In genomic region chr15:82679626-82680199, GRCh38 we compare ENCODE assay signal across 10 cellular contexts. TPM values are rescaled to one million over a fixed set of nuclear protein-coding genes. Genes with fewer than 3 reads are reported as not detected.
DNase-seq lines count a peak whose midpoint lies in the region; ATAC-seq, FAIRE-seq and TF ChIP-seq lines count a peak whose summit lies in the region.
"Had no signal": no experiment of that assay in that cellular context is flagged by ENCODE, and none has a peak within 500 bp of the region (broad histone marks: within the 10 kb centered on the region; RNA-seq: fewer than 3 reads in every experiment).

No MANE protein-coding gene starts in this region.

- no peak for ATAC-seq in activated T-cell treated with anti-CD3 and anti-CD28 coated beads, Interleukin-2, amount 50 U/mL, for 4 hours
- ATAC-seq in GM12878 (no peak), HG03565 (IDR thresholded peaks at IDR 0.05; ENCODE audit: unreplicated experiment) (no peak), GM18505 (IDR thresholded peaks at IDR 0.05; ENCODE audit: unreplicated experiment) (no peak)

- no peak for TF ChIP-seq RAD21 in GM12878 (IDR thresholded peaks at IDR 0.05; ENCODE audit: insufficient read depth, low read depth, low read length)

- no peak overlapping the region for H3K18ac ChIP-seq in mesendoderm (ENCODE audit: low read length)

- peaks cover 14% of the 10 kb centered on the region for H3K4me1 Mint-ChIP-seq in activated T-cell treated with anti-CD3 and anti-CD28 coated beads, Interleukin-2, amount 50 U/mL, for 4 hours (ENCODE audit: low read depth)

- H3K36me3 ChIP-seq in GM12878 (ENCODE audit: control insufficient read depth in 2 of 2, insufficient read depth in 2 of 2, low read length in 1 of 2) (no peaks in the 10 kb centered on the region), mesendoderm (ENCODE audit: control insufficient read depth, insufficient read depth, low read length) (no peaks in the 10 kb centered on the region), transverse colon (no peaks in the 10 kb centered on the region)

- intact Hi-C loops in GM12878 (cut with micrococcal nuclease; ENCODE audit: unreplicated experiment) (no loop called here), transverse colon (cut with DNase I; ENCODE audit: low total_unique reads) (no loop called here)

- H2BK15ac ChIP-seq in mesendoderm (replicated peaks; ENCODE audit: low read depth): no peak overlapping the region

- in situ Hi-C loops in GM12878 (cut with MboI) (no loop called here), transverse colon (cut with MboI; ENCODE audit: low pct_ligation_motif_present in 1 of 4, low pct_unique_long_range_greater_than_20kb in 1 of 4, low sequenced_read_pairs in 3 of 4) (no loop called here)

- 65% methylated on average over 19 of the region's 19 CpGs for WGBS in GM12878 (ENCODE audit: insufficient coverage, insufficient replicate concordance, low lambda C conversion rate, missing lambda C conversion rate)
- no CpG with 5 or more reads among the region's 19 CpGs for WGBS in mesendoderm (ENCODE audit: extremely low coverage, insufficient coverage, low lambda C conversion rate)
- 34% methylated on average over 18 of the region's 19 CpGs; no CpG with 5 or more reads in 1 of the 2 donors for WGBS in transverse colon (ENCODE audit: low coverage in 1 of 2), 2 donors

- TF ChIP-seq CTCF in GM12878 (IDR thresholded peaks at IDR 0.05 in 2 of 3, conservative IDR thresholded peaks at IDR 0.05 in 1 of 3; ENCODE audit: control insufficient read depth in 2 of 3, extremely low read depth in 1 of 3, insufficient read depth in 1 of 3, low read depth in 3 of 3, low read length in 3 of 3): no peak
- TF ChIP-seq CTCF in transverse colon (IDR thresholded peaks at IDR 0.05): no peak

- no peak overlapping the region for H2AK5ac ChIP-seq in mesendoderm (ENCODE audit: low read length)

- no peaks in the 10 kb centered on the region; a peak in 1 of 4 replicates for H3K27me3 ChIP-seq in GM12878 (replicated peaks in 1 of 2; ENCODE audit: control insufficient read depth in 2 of 2, insufficient read depth in 2 of 2, low read length in 1 of 2)
- H3K27me3 ChIP-seq in mesendoderm (ENCODE audit: insufficient read depth, low read length, poor library complexity): no peaks in the 10 kb centered on the region
- peaks cover 29% of the 10 kb centered on the region for H3K27me3 ChIP-seq in transverse colon

- H3K4me3 ChIP-seq in GM12878 (0 out of 2 replicates have a peak overlapping the region, but pooled peaks have one; percentile 11), mesendoderm (ENCODE audit: low read length) (peak overlapping the region; percentile 56), transverse colon (peak overlapping the region in 3 of 4 donors; percentile 33 to 57 (median 42))

- H3K9ac ChIP-seq in GM12878 (ENCODE audit: control insufficient read depth, insufficient read depth, low read length): no peak overlapping the region
- peak overlapping the region; percentile 81 for H3K9ac ChIP-seq in mesendoderm (ENCODE audit: low read length)

- BruUV-seq in GM12878 (replicated peaks; lab: Mats Ljungman, UMichigan): no TSS peak

- TF ChIP-seq EP300 in GM12878 (IDR thresholded peaks at IDR 0.05; ENCODE audit: borderline replicate concordance in 1 of 2, control insufficient read depth in 1 of 2, low read depth in 2 of 2, low read length in 2 of 2): no peak
- no peak for TF ChIP-seq EP300 in transverse colon (IDR thresholded peaks at IDR 0.05; ENCODE audit: low read depth)

- SMC1A ChIA-PET in GM12878 (lab: Charles Lee; ENCODE audit: uncharacterized antibody, unreplicated experiment): interaction anchor here (1.1 kb wide), 1 partner anchor 54 kb away, joined by 3 read pairs; no protein-coding TSS in a partner anchor

- RAD21 ChIA-PET in GM12878 (lab: Charles Lee; ENCODE audit: unreplicated experiment): no interaction called here

- no peaks in the 10 kb centered on the region for H4K20me1 ChIP-seq in GM12878 (ENCODE audit: control insufficient read depth, insufficient read depth)

- H3K9me3 Mint-ChIP-seq in activated T-cell treated with anti-CD3 and anti-CD28 coated beads, Interleukin-2, amount 50 U/mL, for 4 hours: no peaks in the 10 kb centered on the region

- H3K4me2 ChIP-seq in GM12878 (ENCODE audit: control insufficient read depth, insufficient read depth) (peak overlapping the region; percentile 44; the same call in 1 of the 2 replicates), mesendoderm (ENCODE audit: low read length) (peak overlapping the region; percentile 95)

- TF ChIP-seq POLR2A in GM12878 (IDR thresholded peaks at IDR 0.05; ENCODE audit: low read depth, low read length) (no peak), transverse colon (IDR thresholded peaks at IDR 0.05) (no peak), GM18505 (IDR thresholded peaks at IDR 0.05; ENCODE audit: borderline replicate concordance, extremely low read depth, insufficient read depth, insufficient read length) (no peak)

- H3K4ac ChIP-seq in mesendoderm (ENCODE audit: low read depth, low read length): no peak overlapping the region

- H3K23ac ChIP-seq in mesendoderm (ENCODE audit: low read length): peak overlapping the region; percentile 97

- H3K9me3 ChIP-seq in GM12878 (replicated peaks; ENCODE audit: control insufficient read depth, insufficient read depth, low read length) (no peaks in the 10 kb centered on the region; the same call in 2 of the 3 replicates), transverse colon (no peaks in the 10 kb centered on the region)

- no peak overlapping the region for H4K5ac ChIP-seq in mesendoderm (ENCODE audit: low read length)

- H3K27ac ChIP-seq in GM12878 (ENCODE audit: control insufficient read depth, insufficient read depth) (no peak overlapping the region), mesendoderm (ENCODE audit: low read depth, low read length) (no peak overlapping the region), transverse colon (no peak overlapping the region)
- H3K27ac ChIP-seq: HL-60 had no signal

- H2BK5ac ChIP-seq in mesendoderm (ENCODE audit: low read length): no peak overlapping the region

- CTCF ChIA-PET in GM12878 (lab: Yijun Ruan, JAX): no interaction called here

- no peak overlapping the region for H2BK120ac ChIP-seq in mesendoderm (ENCODE audit: low read depth, low read length)

- H3K79me2 ChIP-seq in GM12878 (ENCODE audit: control insufficient read depth, insufficient read depth, low read length): no peaks in the 10 kb centered on the region
- no peaks in the 10 kb centered on the region for H3K79me2 ChIP-seq in mesendoderm (ENCODE audit: control insufficient read depth, insufficient read depth, low read length)

- no peak overlapping the region for H4K8ac ChIP-seq in mesendoderm (ENCODE audit: low read depth, low read length)

- H3K79me1 ChIP-seq in mesendoderm (ENCODE audit: low read length): no peaks in the 10 kb centered on the region

- no peak for FAIRE-seq in GM12878 (lab: Jason Lieb, UNC)

- peak overlapping the region; percentile 86 for H3K56ac ChIP-seq in mesendoderm (ENCODE audit: low read length)

- H2AFZ ChIP-seq in GM12878 (ENCODE audit: control insufficient read depth, low read depth, low read length): peak overlapping the region; percentile 44; the same call in 1 of the 2 replicates

- peak overlapping the region; percentile 88 for H3K4me3 Mint-ChIP-seq in activated T-cell treated with anti-CD3 and anti-CD28 coated beads, Interleukin-2, amount 50 U/mL, for 4 hours

- H3K27me3 Mint-ChIP-seq in activated T-cell treated with anti-CD3 and anti-CD28 coated beads, Interleukin-2, amount 50 U/mL, for 4 hours (ENCODE audit: low read depth): peaks cover 7% of the 10 kb centered on the region

- no peaks in the 10 kb centered on the region for H3K4me1 ChIP-seq in GM12878 (ENCODE audit: control insufficient read depth, insufficient read depth, low read length)
- peaks cover 3% of the 10 kb centered on the region for H3K4me1 ChIP-seq in mesendoderm (ENCODE audit: control insufficient read depth, low read depth, low read length)
- H3K4me1 ChIP-seq in transverse colon: peaks cover 0 to 10% (median 9%) of the 10 kb centered on the region in 4 donors

- DNase-seq in activated T-cell treated with anti-CD3 and anti-CD28 coated beads, Interleukin-2, amount 50 U/mL, for 4 hours: no peak
- no peak for DNase-seq in activated T-cell treated with anti-CD3 and anti-CD28 coated beads for 4 hours
- no peak for DNase-seq in GM12878 (ENCODE audit: low read depth, low spot score)
- no peak for DNase-seq in mesendoderm
- DNase-seq in transverse colon: no peak
- no peak for DNase-seq in NCI-H2227 (lab: John Stamatoyannopoulos, UW; ENCODE audit: unreplicated experiment)
- DNase-seq: HCEC 1CT had no signal

- no peaks in the 10 kb centered on the region for H3K36me3 Mint-ChIP-seq in activated T-cell treated with anti-CD3 and anti-CD28 coated beads, Interleukin-2, amount 50 U/mL, for 4 hours (ENCODE audit: insufficient read depth)

- POLR2A ChIA-PET in GM12878 (lab: Charles Lee): no interaction called here

RNA-seq across cellular contexts. Expression of gene AP3B2, which starts 30.0 kb away (rescaled TPM):
- total RNA-seq in activated T-cell treated with anti-CD3 and anti-CD28 coated beads, Interleukin-2, amount 50 U/mL, for 4 hours: under 1 TPM; 0.15 to 0.46 (median 0.18) TPM
- total RNA-seq in GM12878 (2013; cell fraction: nucleolus; rRNA removed): not detected in 2 replicates
- not detected in 2 replicates for total RNA-seq in GM12878 (2014; rRNA removed)
- total RNA-seq in GM12878 (2014; rRNA removed; fragmentation: Illumina TruSeq; extraction: Trizol): not detected in 2 replicates
- not detected in 2 replicates for total RNA-seq in GM12878 (2021)
- polyA plus RNA-seq in GM12878 (2011; ENCODE audit: low read depth): not detected
- polyA plus RNA-seq in GM12878 (2011; rRNA removed): not detected in 2 replicates
- not detected in 2 replicates for polyA plus RNA-seq in GM12878 (2011; cell fraction: cytosol; rRNA removed)
- not detected in 2 replicates for polyA plus RNA-seq in GM12878 (2011; cell fraction: nucleus; rRNA removed)
- polyA plus RNA-seq in GM12878 (2012): 0.03 and 0.12 TPM in 2 replicates
- polyA plus RNA-seq in GM12878 (2014; fragmentation: Illumina TruSeq; extraction: Trizol): not detected in 2 replicates
- not detected for polyA plus RNA-seq in GM12878 (2014; fragmentation: Nextera tagmentation; extraction: Ambion mirVana)
- not detected in 2 replicates for polyA plus RNA-seq in GM12878 (2014; rRNA removed)
- not detected for polyA plus RNA-seq in GM12878 (2016; fragmentation: Nextera tagmentation; extraction: Ambion mirVana)
- polyA minus RNA-seq in GM12878 (2011; rRNA and poly(A)+ RNA removed): not detected in 2 replicates
- not detected in 2 replicates for polyA minus RNA-seq in GM12878 (2011; cell fraction: cytosol; rRNA and poly(A)+ RNA removed)
- not detected in 2 replicates for polyA minus RNA-seq in GM12878 (2011; cell fraction: nucleus; rRNA and poly(A)+ RNA removed)
- polyA plus RNA-seq in mesendoderm (2013, experiment 1 of 2): 24.6 TPM
- polyA plus RNA-seq in mesendoderm (2013, experiment 2 of 2): 25.2 TPM
- 10 to 100 TPM in 1 of 4 donors, 1 to 10 TPM in 2, not detected in 1; 1.7 to 36.8 (median 2.2) TPM for total RNA-seq in transverse colon

RNA-seq across cellular contexts. Expression of gene CPEB1, which starts 32.5 kb away (rescaled TPM):
- 1 to 10 TPM in 2 of 3 donors, under 1 TPM in 1; 0.52 to 1.7 (median 1.2) TPM for total RNA-seq in activated T-cell treated with anti-CD3 and anti-CD28 coated beads, Interleukin-2, amount 50 U/mL, for 4 hours
- total RNA-seq in GM12878 (2013; cell fraction: nucleolus; rRNA removed): 2.4 and 3.7 TPM in 2 replicates
- total RNA-seq in GM12878 (2014; rRNA removed): 0.28 and 0.44 TPM in 2 replicates
- total RNA-seq in GM12878 (2014; rRNA removed; fragmentation: Illumina TruSeq; extraction: Trizol): 0.27 and 0.28 TPM in 2 replicates
- 0.66 and 0.92 TPM in 2 replicates for total RNA-seq in GM12878 (2021)
- polyA plus RNA-seq in GM12878 (2011; ENCODE audit: low read depth): 0.12 TPM
- 0.14 and 0.26 TPM in 2 replicates for polyA plus RNA-seq in GM12878 (2011; rRNA removed)
- polyA plus RNA-seq in GM12878 (2011; cell fraction: cytosol; rRNA removed): 0.10 and 0.15 TPM in 2 replicates
- polyA plus RNA-seq in GM12878 (2011; cell fraction: nucleus; rRNA removed): 0.23 and 0.40 TPM in 2 replicates
- 0.38 and 0.48 TPM in 2 replicates for polyA plus RNA-seq in GM12878 (2012)
- 0.65 and 0.68 TPM in 2 replicates for polyA plus RNA-seq in GM12878 (2014; fragmentation: Illumina TruSeq; extraction: Trizol)
- under 1 TPM; 0.05 to 0.20 TPM for polyA plus RNA-seq in GM12878 (2014; fragmentation: Nextera tagmentation; extraction: Ambion mirVana)
- 0.71 and 0.99 TPM in 2 replicates for polyA plus RNA-seq in GM12878 (2014; rRNA removed)
- 1 to 10 TPM; 1.1 TPM for polyA plus RNA-seq in GM12878 (2016; fragmentation: Nextera tagmentation; extraction: Ambion mirVana)
- not detected in 2 replicates for polyA minus RNA-seq in GM12878 (2011; rRNA and poly(A)+ RNA removed)
- polyA minus RNA-seq in GM12878 (2011; cell fraction: cytosol; rRNA and poly(A)+ RNA removed): not detected in 2 replicates
- 0.12 TPM in 1 of 2 replicates, not detected in the other for polyA minus RNA-seq in GM12878 (2011; cell fraction: nucleus; rRNA and poly(A)+ RNA removed)
- polyA plus RNA-seq in mesendoderm (2013, experiment 1 of 2): 0.65 TPM
- 0.49 TPM for polyA plus RNA-seq in mesendoderm (2013, experiment 2 of 2)
- 1 to 10 TPM in 3 of 4 donors, not detected in 1; 3.7 to 5.6 (median 3.8) TPM for total RNA-seq in transverse colon
